17 cellular contexts compared by ENCODE assay signal in the genomic region with DNA sequence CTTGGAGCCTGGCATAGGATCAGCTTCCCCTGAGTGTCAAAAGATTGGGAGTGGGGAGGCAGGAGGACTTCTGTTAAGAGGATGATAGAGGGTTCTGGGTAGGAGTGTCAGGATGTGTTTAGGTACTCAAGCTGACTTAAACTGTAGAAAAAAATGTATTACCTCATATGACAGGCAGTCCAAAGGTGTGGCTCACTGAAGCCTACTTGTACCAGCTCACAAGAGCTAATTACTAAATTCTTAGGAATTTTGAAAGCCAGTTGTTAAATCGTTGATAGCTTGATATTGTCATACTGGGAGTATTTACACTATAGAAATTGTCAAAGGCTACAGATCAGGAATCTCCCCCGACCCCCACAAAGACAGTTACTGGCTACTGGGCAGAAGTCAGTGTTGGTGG. TPM values are rescaled to one million over a fixed set of nuclear protein-coding genes. Genes with fewer than 3 reads are reported as not detected.
DNase-seq lines count a peak whose midpoint lies in the region; ATAC-seq and TF ChIP-seq lines count a peak whose summit lies in the region.
"Had no signal": no experiment of that assay in that cellular context is flagged by ENCODE, and none has a peak within 500 bp of the region (broad histone marks: within the 10 kb centered on the region; RNA-seq: fewer than 3 reads in every experiment).

No MANE protein-coding gene starts in this region.

- 61% methylated on average over 2 of the region's 2 CpGs for WGBS in SK-N-SH (ENCODE audit: low lambda C conversion rate)

- no peak overlapping the region for H3K4me2 ChIP-seq in SK-N-SH
- H3K4me2 ChIP-seq: BLaER1, PC-9 had no signal

- POLR2A ChIA-PET in RWPE1 (lab: Yijun Ruan, JAX; ENCODE audit: low non-redundant PET): no interaction called here
- POLR2A ChIA-PET in SK-N-SH (lab: Yijun Ruan, JAX): no interaction called here

- H3K27ac ChIP-seq in RWPE1 (no peak overlapping the region), SK-N-SH (ENCODE audit: low read depth in 2 of 2, low read length in 1 of 2) (no peak overlapping the region)
- H3K27ac ChIP-seq: BLaER1, PC-9 had no signal

- no peaks in the 10 kb centered on the region for H3K79me2 ChIP-seq in SK-N-SH (ENCODE audit: insufficient read depth)

- no peaks in the 10 kb centered on the region for H3K9me2 ChIP-seq in SK-N-SH

- DNase-seq in A172 (ENCODE audit: low spot score): peak; percentile 32
- peak; percentile 47 for DNase-seq in RWPE1 (ENCODE audit: low spot score)
- peak; percentile 12 for DNase-seq in kidney glomerular epithelial cell (lab: John Stamatoyannopoulos, UW)
- DNase-seq in retinal pigment epithelial cell (ENCODE audit: low read depth): peak; percentile 50
- no peak for DNase-seq in activated CD4-positive, CD25-positive, alpha-beta regulatory T cell treated with anti-CD3 and anti-CD28 coated beads, Interleukin-2, amount 50 U/mL, for 72 hours
- no peak for DNase-seq in T-helper 17 cell
- DNase-seq in SK-N-SH: no peak
- DNase-seq: CD8-positive, alpha-beta T cell; KBM-7; NCI-H1436; NCI-H2029 treated with DMSO at 0.1 percent for 48 hours; NCI-H2171 treated with DMSO at 0.1 percent for 48 hours; NCI-H748 treated with DMSO at 0.1 percent for 48 hours; PC-9; Right ventricle myocardium superior had no signal

- peaks cover 15% of the 10 kb centered on the region for H3K36me3 Mint-ChIP-seq in T-helper 17 cell (ENCODE audit: low read depth)

- ATAC-seq in HG03045 (IDR thresholded peaks at IDR 0.05; ENCODE audit: unreplicated experiment) (no peak), T-helper 17 cell (no peak)
- ATAC-seq: CD8-positive, alpha-beta T cell had no signal

- no peak overlapping the region for H3K4me3 Mint-ChIP-seq in T-helper 17 cell
- H3K4me3 Mint-ChIP-seq: CD8-positive, alpha-beta T cell had no signal

- TF ChIP-seq RAD21 in SK-N-SH (IDR thresholded peaks at IDR 0.05; ENCODE audit: low read length): no peak

- no peaks in the 10 kb centered on the region for H3K9me3 ChIP-seq in T-helper 17 cell (ENCODE audit: control insufficient read depth, low read length, poor library complexity, severe bottlenecking)
- H3K9me3 ChIP-seq in SK-N-SH: no peaks in the 10 kb centered on the region

- peaks cover 12% of the 10 kb centered on the region for H3K4me1 Mint-ChIP-seq in T-helper 17 cell

- H3K4me3 ChIP-seq in retinal pigment epithelial cell (ENCODE audit: low read length): no peak overlapping the region
- no peak overlapping the region for H3K4me3 ChIP-seq in SK-N-SH (ENCODE audit: low read depth in 2 of 2, low read length in 1 of 2)
- H3K4me3 ChIP-seq: BLaER1, PC-9 had no signal

- H3K27me3 Mint-ChIP-seq in T-helper 17 cell: no peaks in the 10 kb centered on the region

- no peaks in the 10 kb centered on the region for H3K27me3 ChIP-seq in SK-N-SH (ENCODE audit: insufficient read depth)
- H3K27me3 ChIP-seq: BLaER1 had no signal

- no peak overlapping the region for H3K9ac ChIP-seq in SK-N-SH
- H3K9ac ChIP-seq: BLaER1 had no signal

- no peaks in the 10 kb centered on the region for H3K4me1 ChIP-seq in SK-N-SH (ENCODE audit: control insufficient read depth in 1 of 2, insufficient read depth in 2 of 2, low read depth in 1 of 2, low read length in 1 of 2)
- H3K4me1 ChIP-seq: BLaER1 had no signal

- TF ChIP-seq CTCF in RWPE1 (conservative IDR thresholded peaks at IDR 0.05; ENCODE audit: low read depth) (no peak), retinal pigment epithelial cell (conservative IDR thresholded peaks at IDR 0.05; ENCODE audit: low read depth, low read length) (no peak), SK-N-SH (IDR thresholded peaks at IDR 0.05) (no peak)

- no peaks in the 10 kb centered on the region for H4K20me1 ChIP-seq in SK-N-SH (ENCODE audit: insufficient read depth)
- H4K20me1 ChIP-seq: BLaER1 had no signal

- H2AFZ ChIP-seq in SK-N-SH (ENCODE audit: low read depth): no peak overlapping the region
- H2AFZ ChIP-seq: PC-9 had no signal

- H3K36me3 ChIP-seq in SK-N-SH (replicated peaks in 1 of 2; ENCODE audit: control insufficient read depth in 1 of 2, insufficient read depth in 2 of 2, low read length in 1 of 2): peaks cover 13 to 16% of the 10 kb centered on the region in 2 experiments
- H3K36me3 ChIP-seq: BLaER1 had no signal

- H3K27ac Mint-ChIP-seq in T-helper 17 cell: no peak overlapping the region
- H3K27ac Mint-ChIP-seq: CD8-positive, alpha-beta T cell had no signal

- no peaks in the 10 kb centered on the region for H3F3A ChIP-seq in SK-N-SH (replicated peaks; ENCODE audit: insufficient read depth)

- no peak for TF ChIP-seq EP300 in SK-N-SH (IDR thresholded peaks at IDR 0.05; ENCODE audit: borderline replicate concordance in 1 of 2, low read depth in 1 of 2, low read length in 1 of 2)

- CTCF ChIA-PET in RWPE1 (lab: Yijun Ruan, JAX) (interaction anchor here (0.7 kb wide), 1 partner anchor 195 kb away, joined by 3 read pairs; no protein-coding TSS in a partner anchor), SK-N-SH (lab: Yijun Ruan, JAX) (interaction anchor here (0.8 to 3.9 kb wide), 6 partner anchors 36 to 195 kb away, joined by 3 to 15 read pairs (median 4); no protein-coding TSS in a partner anchor)

TF ChIP-seq in SK-N-SH, 30 proteins besides CTCF, POLR2A, EP300 and RAD21:
- TF ChIP-seq CHD2 (IDR thresholded peaks at IDR 0.05; ENCODE audit: low read length, partially characterized antibody) (no peak), RCOR1 (IDR thresholded peaks at IDR 0.05; ENCODE audit: low read length) (no peak), SIN3A (IDR thresholded peaks at IDR 0.05; ENCODE audit: borderline replicate concordance, low read depth, low read length) (no peak), MAX (IDR thresholded peaks at IDR 0.05; ENCODE audit: low read depth) (no peak), GATA2 (CRISPR knock-in tag; IDR thresholded peaks at IDR 0.05) (no peak), NRF1 (IDR thresholded peaks at IDR 0.05; ENCODE audit: low read depth, low read length) (no peak), YY1 (IDR thresholded peaks at IDR 0.05; ENCODE audit: low read depth) (no peak), IRF3 (IDR thresholded peaks at IDR 0.05; ENCODE audit: low read depth, low read length) (no peak), SMC3 (IDR thresholded peaks at IDR 0.05; ENCODE audit: low read depth, low read length) (no peak), RXRA (IDR thresholded peaks at IDR 0.05; ENCODE audit: borderline replicate concordance, low read depth) (no peak), EZH2phosphoT487 (IDR thresholded peaks at IDR 0.05; ENCODE audit: borderline replicate concordance, low read depth) (no peak), GABPA (IDR thresholded peaks at IDR 0.05; ENCODE audit: low read depth) (no peak), PBX3 (IDR thresholded peaks at IDR 0.05) (no peak), USF2 (IDR thresholded peaks at IDR 0.05; ENCODE audit: borderline replicate concordance, low read depth, low read length) (no peak), TEAD4 (IDR thresholded peaks at IDR 0.05; ENCODE audit: borderline replicate concordance, insufficient read depth) (no peak)

RNA-seq across cellular contexts. Expression of gene FAS, which starts 32.1 kb away (rescaled TPM):
- 16.0 and 17.2 TPM in 2 replicates for total RNA-seq in A172 (2014; rRNA removed; shearing (Covaris generic))
- 10 to 100 TPM; 80.0 to 82.8 TPM for total RNA-seq in T-helper 17 cell
- 31.5 and 44.2 TPM in 2 replicates for polyA plus RNA-seq in SK-N-SH (2012; rRNA removed)
- polyA plus RNA-seq in SK-N-SH (2012; cell fraction: cytosol; rRNA removed): 37.8 and 39.8 TPM in 2 replicates
- 24.3 and 50.5 TPM in 2 replicates for polyA plus RNA-seq in SK-N-SH (2012; cell fraction: nucleus; rRNA removed)

Comparison
In these comparisons a context has a peak if more than half of its experiments do, and no peak if none do; other contexts are left out.
1. DNase-seq: peak in A172 (single experiment), RWPE1 (single experiment), kidney glomerular epithelial cell (single experiment) and retinal pigment epithelial cell (single experiment); none in activated CD4-positive, CD25-positive, alpha-beta regulatory T cell treated with anti-CD3 and anti-CD28 coated beads, Interleukin-2, amount 50 U/mL, for 72 hours (single experiment), T-helper 17 cell (0 of 3) and SK-N-SH (single experiment).